ENCODE assay signal across 22 cellular contexts in the genomic region with DNA sequence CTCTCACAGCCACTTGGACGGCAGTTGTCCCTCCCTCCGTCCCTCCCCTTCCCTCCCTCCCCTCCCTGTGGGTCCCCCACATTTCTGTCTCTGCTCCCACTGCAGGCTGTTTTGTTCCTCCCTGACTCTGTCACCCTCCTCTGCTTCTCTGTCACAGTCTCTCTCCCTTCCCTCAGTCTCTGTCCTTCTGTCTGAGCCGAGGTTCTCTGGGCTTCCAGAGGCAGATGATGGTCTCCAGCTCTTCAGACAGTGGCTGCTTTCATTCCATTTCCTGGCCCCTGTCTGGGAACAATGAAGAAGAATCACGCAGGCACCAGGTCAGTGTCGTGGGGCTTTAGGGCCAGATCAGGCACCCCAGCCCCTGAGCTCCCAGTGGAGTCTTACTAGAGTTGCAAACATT. TPM values are rescaled to one million over a fixed set of nuclear protein-coding genes. Genes with fewer than 3 reads are reported as not detected.
"Had no signal": no experiment of that assay in that cellular context is flagged by ENCODE, and none has a peak within 500 bp of the region (broad histone marks: within the 10 kb centered on the region; RNA-seq: fewer than 3 reads in every experiment).

No MANE protein-coding gene starts in this region.

- H3K4me1 ChIP-seq: body of pancreas had no signal

- H3K27me3 Mint-ChIP-seq: activated CD8-positive, alpha-beta T cell treated with anti-CD3 and anti-CD28 coated beads for 36 hours had no signal

- DNase-seq: activated CD4-positive, alpha-beta T cell treated with anti-CD3 and anti-CD28 coated beads, Interleukin-2, amount 10 ng/mL, durations not matched to agents 24 days and 14 days; activated CD8-positive, alpha-beta T cell treated with anti-CD3 and anti-CD28 coated beads for 36 hours; activated naive CD4-positive, alpha-beta T cell treated with Interleukin-2 at 50 U/mL for 16 hours; activated naive CD8-positive, alpha-beta T cell treated with anti-CD3 and anti-CD28 coated beads, Interleukin-2, amount 10 ng/mL, durations not matched to agents 7 days and 5 days; activated T-cell treated with anti-CD3 and anti-CD28 coated beads, Interleukin-2, amount 50 U/mL, for 24 hours; body of pancreas; caudate nucleus; dorsolateral prefrontal cortex; endodermal cell; foreskin melanocyte; glutamatergic neuron; naive thymus-derived CD8-positive, alpha-beta T cell; stimulated activated CD4-positive, alpha-beta T cell treated with anti-CD3 and anti-CD28 coated beads, Interleukin-12 subunit alpha, Interleukin-12 subunit beta, amount 100 ng/mL, for 4 hours; stimulated activated CD4-positive, alpha-beta T cell treated with anti-CD3 and anti-CD28 coated beads, Interleukin-1b, Interleukin-23, amount 100 ng/mL, for 48 hours; testis had no signal

- H3K36me3 Mint-ChIP-seq: activated naive CD8-positive, alpha-beta T cell treated with anti-CD3 and anti-CD28 coated beads, Interleukin-2, amount 10 ng/mL, durations not matched to agents 7 days and 5 days; naive thymus-derived CD8-positive, alpha-beta T cell; type B pancreatic cell had no signal

- H3K27ac ChIP-seq: body of pancreas, dorsolateral prefrontal cortex, neutrophil, SJSA1, testis had no signal

- H3K9me3 ChIP-seq: body of pancreas, neutrophil, SJSA1, testis had no signal

- H3K27ac Mint-ChIP-seq: activated CD4-positive, alpha-beta T cell treated with anti-CD3 and anti-CD28 coated beads, Interleukin-2, amount 10 ng/mL, durations not matched to agents 24 days and 14 days; activated CD8-positive, alpha-beta T cell treated with anti-CD3 and anti-CD28 coated beads for 36 hours; activated naive CD8-positive, alpha-beta T cell treated with anti-CD3 and anti-CD28 coated beads, Interleukin-2, amount 10 ng/mL, durations not matched to agents 7 days and 5 days; activated T-cell treated with anti-CD3 and anti-CD28 coated beads, Interleukin-2, amount 50 U/mL, for 24 hours; activated T-helper 2 cell treated with anti-CD3 and anti-CD28 coated beads, Interferon-gamma antibody, Interleukin-2, Interleukin-4, amounts not matched to agents 10 μg/mL and 5 μg/mL and 100 μg/mL, durations not matched to agents 14 hours and 24 hours and 36 hours; endodermal cell; T-helper 2 cell treated with Interferon-gamma antibody and Interleukin-4, amounts not matched to agents 5 μg/mL and 100 μg/mL, for 36 hours had no signal

- H3K9me3 Mint-ChIP-seq: activated CD4-positive, alpha-beta T cell treated with anti-CD3 and anti-CD28 coated beads, Interleukin-2, amount 10 ng/mL, durations not matched to agents 24 days and 14 days; activated CD8-positive, alpha-beta T cell treated with anti-CD3 and anti-CD28 coated beads for 36 hours; activated naive CD8-positive, alpha-beta T cell treated with anti-CD3 and anti-CD28 coated beads, Interleukin-2, amount 10 ng/mL, durations not matched to agents 7 days and 5 days; activated T-cell treated with anti-CD3 and anti-CD28 coated beads, Interleukin-2, amount 50 U/mL, for 24 hours; activated T-helper 2 cell treated with anti-CD3 and anti-CD28 coated beads, Interferon-gamma antibody, Interleukin-2, Interleukin-4, amounts not matched to agents 10 μg/mL and 5 μg/mL and 100 μg/mL, durations not matched to agents 14 hours and 24 hours and 36 hours; naive thymus-derived CD8-positive, alpha-beta T cell; T-helper 2 cell treated with Interferon-gamma antibody and Interleukin-4, amounts not matched to agents 5 μg/mL and 100 μg/mL, for 36 hours; type B pancreatic cell had no signal

- FAIRE-seq: colon had no signal

- H3K4me3 ChIP-seq: body of pancreas, dorsolateral prefrontal cortex, SJSA1, testis had no signal

- ATAC-seq: activated CD8-positive, alpha-beta T cell treated with anti-CD3 and anti-CD28 coated beads for 36 hours; body of pancreas; left ventricle myocardium superior; naive thymus-derived CD8-positive, alpha-beta T cell had no signal

- H3K36me3 ChIP-seq: neutrophil, SJSA1 had no signal

- H3K27me3 ChIP-seq: body of pancreas, dorsolateral prefrontal cortex, SJSA1, testis had no signal

- H3K4me3 Mint-ChIP-seq: activated CD4-positive, alpha-beta T cell treated with anti-CD3 and anti-CD28 coated beads, Interleukin-2, amount 10 ng/mL, durations not matched to agents 24 days and 14 days; activated CD8-positive, alpha-beta T cell treated with anti-CD3 and anti-CD28 coated beads for 36 hours; activated naive CD8-positive, alpha-beta T cell treated with anti-CD3 and anti-CD28 coated beads, Interleukin-2, amount 10 ng/mL, durations not matched to agents 7 days and 5 days; activated T-cell treated with anti-CD3 and anti-CD28 coated beads, Interleukin-2, amount 50 U/mL, for 24 hours; endodermal cell; naive thymus-derived CD8-positive, alpha-beta T cell; T-helper 2 cell treated with Interferon-gamma antibody and Interleukin-4, amounts not matched to agents 5 μg/mL and 100 μg/mL, for 36 hours; type B pancreatic cell had no signal

RNA-seq across cellular contexts. Expression of a gene that starts 21.9 kb away (rescaled TPM):
- total RNA-seq: activated CD4-positive, alpha-beta T cell treated with anti-CD3 and anti-CD28 coated beads, Interleukin-2, amount 10 ng/mL, durations not matched to agents 24 days and 14 days; activated T-helper 2 cell treated with anti-CD3 and anti-CD28 coated beads, Interferon-gamma antibody, Interleukin-2, Interleukin-4, amounts not matched to agents 10 μg/mL and 5 μg/mL and 100 μg/mL, durations not matched to agents 14 hours and 24 hours and 36 hours had no signal
